ENCODE assay signal across 8 cellular contexts in the genomic region with DNA sequence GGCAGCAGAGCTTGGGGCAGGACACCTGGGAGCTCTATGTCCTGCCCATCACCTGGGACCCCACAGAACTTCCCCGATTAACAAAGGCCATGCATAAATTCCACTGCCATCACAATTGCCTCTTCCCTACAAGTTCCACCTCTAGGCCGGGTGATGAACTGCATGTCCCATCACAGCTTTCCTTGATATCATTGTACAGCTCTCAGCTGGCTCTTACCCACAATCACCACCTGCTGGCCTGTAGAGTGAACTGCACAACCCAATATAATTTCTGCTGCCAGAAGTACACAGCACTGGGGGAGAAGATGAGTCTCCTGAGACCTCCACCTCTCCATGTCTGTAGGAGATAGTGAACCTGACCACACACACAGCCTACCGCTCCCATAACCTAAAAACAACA.
DNase-seq lines count a peak whose midpoint lies in the region; ATAC-seq and TF ChIP-seq lines count a peak whose summit lies in the region.
"Had no signal": no experiment of that assay in that cellular context is flagged by ENCODE, and none has a peak within 500 bp of the region (broad histone marks: within the 10 kb centered on the region; RNA-seq: fewer than 3 reads in every experiment).

No MANE protein-coding gene starts in this region.

- no peaks in the 10 kb centered on the region for H3K4me1 ChIP-seq in adrenal gland (replicated peaks in 1 of 2)
- H3K4me1 ChIP-seq: parathyroid adenoma had no signal

- no peaks in the 10 kb centered on the region for H3K27me3 Mint-ChIP-seq in neural crest cell (ENCODE audit: low read depth)

- H3K9me3 ChIP-seq in adrenal gland (replicated peaks in 1 of 3) = no peaks in the 10 kb centered on the region

- no peaks in the 10 kb centered on the region for H3K36me3 ChIP-seq in adrenal gland (replicated peaks in 1 of 2)

- WGBS in adrenal gland, 4 donors = 67 to 90% (median 78%) methylated on average over 2 to 3 of the region's 3 CpGs

- no peaks in the 10 kb centered on the region for H3K4me1 Mint-ChIP-seq in neural crest cell

- H3K27me3 ChIP-seq in adrenal gland = no peaks in the 10 kb centered on the region

- H3K9me3 Mint-ChIP-seq in neural crest cell = peaks cover 17% of the 10 kb centered on the region

- ATAC-seq in GM18505 (IDR thresholded peaks at IDR 0.05; ENCODE audit: unreplicated experiment) = peak; percentile 100
- peak; percentile 99 for ATAC-seq in GM21717 (IDR thresholded peaks at IDR 0.05; ENCODE audit: unreplicated experiment)

- intact Hi-C loops in adrenal gland (cut with DNase I) = no loop called here

- no peaks in the 10 kb centered on the region for H3K36me3 Mint-ChIP-seq in neural crest cell (ENCODE audit: low read depth)

- H3K27ac ChIP-seq in adrenal gland (no peak overlapping the region), coronary artery (no peak overlapping the region)
- H3K27ac ChIP-seq: parathyroid adenoma had no signal

- no peak overlapping the region for H3K27ac Mint-ChIP-seq in neural crest cell (ENCODE audit: unreplicated experiment)

- H3K4me3 ChIP-seq in adrenal gland (no peak overlapping the region), coronary artery (no peak overlapping the region)

- peak in 5 of 6 experiments; percentile 12 to 43 (median 35) for TF ChIP-seq CTCF in adrenal gland (IDR thresholded peaks at IDR 0.05)
- peak; percentile 61 for TF ChIP-seq CTCF in neural crest cell (conservative IDR thresholded peaks at IDR 0.05)
- no peak for TF ChIP-seq CTCF in coronary artery (IDR thresholded peaks at IDR 0.05)

- DNase-seq in HK-2 (ENCODE audit: unreplicated experiment) (peak; percentile 38), adrenal gland (peak in 2 of 7 donors; percentile 7 to 21), neural crest cell (ENCODE audit: low read depth, low spot score) (no peak), activated gamma-delta T cell (lab: John Stamatoyannopoulos, UW) (no peak), coronary artery (ENCODE audit: low spot score) (no peak)

- TF ChIP-seq POLR2A in GM18505 (IDR thresholded peaks at IDR 0.05; ENCODE audit: borderline replicate concordance, extremely low read depth, insufficient read depth, insufficient read length) (no peak), adrenal gland (IDR thresholded peaks at IDR 0.05) (no peak)

- no peak overlapping the region for H3K4me3 Mint-ChIP-seq in neural crest cell
